18 cellular contexts compared by ENCODE assay signal in the genomic region with DNA sequence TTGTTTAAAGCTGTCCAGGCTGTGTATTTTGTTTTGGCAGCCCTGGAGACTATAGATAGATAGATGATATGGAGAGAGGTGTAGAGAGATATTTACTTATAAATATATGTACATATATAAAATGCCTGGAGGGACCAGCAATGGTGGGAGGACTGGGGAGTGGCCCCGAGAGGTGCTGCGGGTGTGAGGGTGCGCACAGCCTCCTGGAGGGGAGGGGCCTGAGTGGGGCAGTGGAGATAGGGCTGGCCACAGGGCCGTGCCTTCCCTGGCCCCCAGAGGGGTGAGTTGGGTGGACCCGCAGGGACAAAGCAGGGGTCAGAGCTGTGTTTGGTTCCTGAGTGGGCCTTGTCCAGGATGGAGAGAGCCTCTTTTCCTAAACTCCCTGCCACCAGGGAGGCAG. TPM values are rescaled to one million over a fixed set of nuclear protein-coding genes. Genes with fewer than 3 reads are reported as not detected.
DNase-seq lines count a peak whose midpoint lies in the region; ATAC-seq, FAIRE-seq and TF ChIP-seq lines count a peak whose summit lies in the region.
"Had no signal": no experiment of that assay in that cellular context is flagged by ENCODE, and none has a peak within 500 bp of the region (broad histone marks: within the 10 kb centered on the region; RNA-seq: fewer than 3 reads in every experiment).

No MANE protein-coding gene starts in this region.

- peaks cover 0 to 81% of the 10 kb centered on the region in 2 donors for H3K4me1 ChIP-seq in right atrium auricular region
- peaks cover 36 to 91% (median 56%) of the 10 kb centered on the region in 9 donors for H3K4me1 ChIP-seq in heart right ventricle
- peaks cover 0 to under 1% (median 0%) of the 10 kb centered on the region in 4 experiments; a peak in 3 of 7 replicates for H3K4me1 ChIP-seq in H1 (replicated peaks in 1 of 4; ENCODE audit: control insufficient read depth in 3 of 4, insufficient read depth in 4 of 4, low read length in 3 of 4)
- H3K4me1 ChIP-seq in skeletal muscle tissue (ENCODE audit: control insufficient read depth in 3 of 3, insufficient read depth in 3 of 3, low read length in 3 of 3), result peaks cover 91 to 97% (median 95%) of the 10 kb centered on the region in 3 donors
- H3K4me1 ChIP-seq in effector memory CD4-positive, alpha-beta T cell (ENCODE audit: control insufficient read depth, insufficient read depth, low read length, poor library complexity, severe bottlenecking), result no peaks in the 10 kb centered on the region
- H3K4me1 ChIP-seq: BE2C, Caco-2, HAP-1 had no signal

- H4K5ac ChIP-seq in H1 (ENCODE audit: insufficient read length, low read depth, low read length), result no peak overlapping the region

- ATAC-seq in heart right ventricle, result no peak
- ATAC-seq in GM21619 (IDR thresholded peaks at IDR 0.05; ENCODE audit: unreplicated experiment), result no peak

- no peak overlapping the region for H2BK12ac ChIP-seq in H1 (ENCODE audit: low read depth, low read length)

- 67 to 70% methylated on average over 5 of the region's 5 CpGs for WGBS in heart right ventricle, 2 donors
- WGBS in H1 (ENCODE audit: extremely low coverage in 1 of 2, insufficient coverage in 1 of 2, insufficient read length in 1 of 2, insufficient replicate concordance in 2 of 2, low coverage in 1 of 2, low lambda C conversion rate in 2 of 2, missing lambda C conversion rate in 1 of 2), 2 experiments, result 82% methylated on average over 5 of the region's 5 CpGs; no CpG with 5 or more reads in 1 of the 2 experiments

- H3K27me3 ChIP-seq in right atrium auricular region, result no peaks in the 10 kb centered on the region
- no peaks in the 10 kb centered on the region for H3K27me3 ChIP-seq in heart right ventricle
- peaks cover 0 to 5% (median 2%) of the 10 kb centered on the region in 4 experiments; a peak in 2 of 7 replicates for H3K27me3 ChIP-seq in H1 (replicated peaks in 1 of 4; ENCODE audit: control insufficient read depth in 3 of 4, extremely low read depth in 1 of 4, insufficient read depth in 3 of 4, low read length in 3 of 4)
- no peaks in the 10 kb centered on the region for H3K27me3 ChIP-seq in skeletal muscle tissue (ENCODE audit: control insufficient read depth in 3 of 3, insufficient read depth in 3 of 3, low read length in 3 of 3)
- no peaks in the 10 kb centered on the region for H3K27me3 ChIP-seq in effector memory CD4-positive, alpha-beta T cell (replicated peaks; ENCODE audit: control insufficient read depth, insufficient read depth, low read length, poor library complexity, severe bottlenecking)
- H3K27me3 ChIP-seq: BE2C had no signal

- H3K9me3 ChIP-seq in right atrium auricular region (no peaks in the 10 kb centered on the region), heart right ventricle (no peaks in the 10 kb centered on the region), H1 (ENCODE audit: insufficient read depth in 2 of 2, low read depth in 1 of 2, low read length in 1 of 2) (no peaks in the 10 kb centered on the region), skeletal muscle tissue (ENCODE audit: control insufficient read depth in 3 of 3, low read length in 3 of 3) (no peaks in the 10 kb centered on the region)
- H3K9me3 ChIP-seq in effector memory CD4-positive, alpha-beta T cell (ENCODE audit: control insufficient read depth, low read length), result no peaks in the 10 kb centered on the region
- H3K9me3 ChIP-seq: BE2C, Caco-2, HAP-1 had no signal

- CTCF ChIA-PET in H1 (lab: Charles Lee; ENCODE audit: partially characterized antibody), result interaction anchor here (0.6 to 3.3 kb wide), 18 partner anchors 8 to 137 kb away, joined by 3 to 18 read pairs (median 4); partner anchors contain the start of gene SIVA1

- no peak for TF ChIP-seq EP300 in H1 (IDR thresholded peaks at IDR 0.05; ENCODE audit: borderline replicate concordance in 1 of 2, low read depth in 2 of 2, low read length in 2 of 2)

- intact Hi-C loops in heart right ventricle (cut with DNase I), result no loop called here

- no peak for TF ChIP-seq RAD21 in H1 (IDR thresholded peaks at IDR 0.05 in 1 of 2, conservative IDR thresholded peaks at IDR 0.05 in 1 of 2; ENCODE audit: low read depth in 2 of 2, low read length in 2 of 2)

- H3K9ac ChIP-seq in H1 (replicated peaks in 1 of 4; ENCODE audit: extremely low read depth in 1 of 4, low read depth in 3 of 4, low read length in 3 of 4), result no peak overlapping the region
- H3K9ac ChIP-seq in skeletal muscle tissue (ENCODE audit: low read depth in 1 of 3, low read length in 3 of 3), result peak overlapping the region in 2 of 3 donors; percentile 14 to 60

- TF ChIP-seq CTCF in right atrium auricular region (IDR thresholded peaks at IDR 0.05) (no peak), heart right ventricle (IDR thresholded peaks at IDR 0.05) (no peak), H1 (IDR thresholded peaks at IDR 0.05; ENCODE audit: control extremely low read depth in 1 of 3, insufficient read depth in 1 of 3, low read depth in 1 of 3, low read length in 3 of 3) (no peak)

- H2AFZ ChIP-seq in H1 (ENCODE audit: low read length), result no peak overlapping the region

- no peak overlapping the region for H4K91ac ChIP-seq in H1 (replicated peaks; ENCODE audit: insufficient read length, low read length)

- POLR2A ChIA-PET in H1 (lab: Charles Lee; ENCODE audit: partially characterized antibody), result interaction anchor here (1.2 to 1.6 kb wide), 3 partner anchors 8 to 53 kb away, joined by 3 to 4 read pairs (median 3); no protein-coding TSS in a partner anchor

- no peak for TF ChIP-seq POLR2A in H1 (IDR thresholded peaks at IDR 0.05; ENCODE audit: control extremely low read depth in 1 of 2, low read depth in 2 of 2, low read length in 2 of 2)

- H3K4me3 ChIP-seq in right atrium auricular region (no peak overlapping the region), heart right ventricle (no peak overlapping the region), H1 (ENCODE audit: extremely low read depth in 1 of 4, insufficient read depth in 2 of 4, low read depth in 3 of 4, low read length in 4 of 4) (no peak overlapping the region), skeletal muscle tissue (ENCODE audit: low read length in 3 of 3) (no peak overlapping the region)
- no peak overlapping the region for H3K4me3 ChIP-seq in effector memory CD4-positive, alpha-beta T cell (ENCODE audit: insufficient read depth, low read depth, low read length, poor library complexity, severe bottlenecking)
- H3K4me3 ChIP-seq: HAP-1 had no signal

- H3K23ac ChIP-seq in H1 (ENCODE audit: insufficient read length), result no peak overlapping the region

- H2BK120ac ChIP-seq in H1 (replicated peaks; ENCODE audit: low read depth, low read length), result no peak overlapping the region

- no peaks in the 10 kb centered on the region for H3K36me3 ChIP-seq in right atrium auricular region
- no peaks in the 10 kb centered on the region for H3K36me3 ChIP-seq in heart right ventricle
- H3K36me3 ChIP-seq in H1 (ENCODE audit: control insufficient read depth in 2 of 4, insufficient read depth in 4 of 4, low read length in 3 of 4), result no peaks in the 10 kb centered on the region
- peaks cover 0 to 9% (median 0%) of the 10 kb centered on the region in 3 donors for H3K36me3 ChIP-seq in skeletal muscle tissue (ENCODE audit: control insufficient read depth in 3 of 3, insufficient read depth in 3 of 3, low read length in 3 of 3)
- H3K36me3 ChIP-seq in effector memory CD4-positive, alpha-beta T cell (ENCODE audit: control insufficient read depth, insufficient read depth, low read length), result no peaks in the 10 kb centered on the region
- H3K36me3 ChIP-seq: BE2C, HAP-1 had no signal

- H3K79me1 ChIP-seq in H1 (ENCODE audit: low read depth, low read length), result no peaks in the 10 kb centered on the region

- H2AK5ac ChIP-seq in H1 (ENCODE audit: low read depth, low read length), result no peak overlapping the region

- DNase-seq in right atrium auricular region (ENCODE audit: low spot score) (no peak), heart right ventricle (no peak), H1 (ENCODE audit: low read depth in 1 of 2, low spot score in 2 of 2) (no peak), RKO (ENCODE audit: low spot score) (no peak)
- DNase-seq in effector memory CD4-positive, alpha-beta T cell, result no peak
- DNase-seq: BE2C; C1 segment of cervical spinal cord; CD4-positive, CD25-positive, alpha-beta regulatory T cell had no signal

- H4K20me1 ChIP-seq in H1 (replicated peaks in 1 of 2; ENCODE audit: control insufficient read depth in 1 of 2, insufficient read depth in 2 of 2, low read length in 2 of 2), result peaks cover 0 to 7% of the 10 kb centered on the region in 2 experiments

- H3K23me2 ChIP-seq in H1 (ENCODE audit: low read depth, low read length), result no peaks in the 10 kb centered on the region

- H2BK20ac ChIP-seq in H1 (ENCODE audit: low read length), result no peak overlapping the region

- H4K8ac ChIP-seq in H1 (ENCODE audit: extremely low read depth, insufficient read depth, low read length), result peak overlapping the region; percentile 65; the same call in 1 of the 2 replicates

- H3K56ac ChIP-seq in H1 (replicated peaks; ENCODE audit: insufficient read length, low read depth, low read length), result no peak overlapping the region

- H3K79me2 ChIP-seq in H1 (ENCODE audit: control insufficient read depth in 1 of 2, insufficient read depth in 2 of 2, low read length in 2 of 2), result no peaks in the 10 kb centered on the region

- no peak overlapping the region for H2BK15ac ChIP-seq in H1 (ENCODE audit: low read length)

- H3K4ac ChIP-seq in H1 (replicated peaks; ENCODE audit: insufficient read length, low read depth, low read length), result no peak overlapping the region

- no peak for FAIRE-seq in H1 (lab: Jason Lieb, UNC)
- FAIRE-seq: D721Med, G401.6, GM12891, GM19239, HepG2 had no signal

- no peak overlapping the region for H3K18ac ChIP-seq in H1 (ENCODE audit: extremely low read depth, low read length)

- H2BK5ac ChIP-seq in H1 (ENCODE audit: low read depth, low read length), result no peak overlapping the region

- H3K27ac ChIP-seq in right atrium auricular region (peak overlapping the region; percentile 91 to 95), heart right ventricle (peak overlapping the region in 2 of 10 donors; percentile 44 to 52), H1 (ENCODE audit: low read depth, low read length) (no peak overlapping the region), skeletal muscle tissue (ENCODE audit: low read depth, low read length) (peak overlapping the region; percentile 96)
- H3K27ac ChIP-seq in effector memory CD4-positive, alpha-beta T cell (ENCODE audit: insufficient read depth, low read length, poor library complexity, severe bottlenecking), result no peak overlapping the region

- no peak overlapping the region for H3K4me2 ChIP-seq in H1 (ENCODE audit: insufficient read depth in 1 of 2, low read depth in 2 of 2, low read length in 2 of 2)

- no peak overlapping the region for H3K14ac ChIP-seq in H1 (ENCODE audit: insufficient read length)

RNA-seq across cellular contexts. Expression of gene ADSS1, which starts 6.5 kb away (rescaled TPM):
- total RNA-seq in right atrium auricular region (100 to 1,000 TPM; 113 to 158 TPM), heart right ventricle (100 to 1,000 TPM; 159 to 295 (median 195) TPM), skeletal muscle tissue (89.8 TPM)
- polyA plus RNA-seq in heart right ventricle (100 to 1,000 TPM in 1 of 2 donors, 10 to 100 TPM in 1; 74.6 to 220 TPM), H1 (2011; rRNA removed) (7.1 and 9.4 TPM in 2 replicates)
- 7.9 and 8.9 TPM in 2 replicates for total RNA-seq in H1 (2021; fragmentation: NEBNext Ultra II Directional; extraction: Animal tissue kit (Norgen Biotek cat#: 25700))
- polyA plus RNA-seq in H1 (2011; cell fraction: cytosol; rRNA removed), result 12.8 TPM
- polyA plus RNA-seq in H1 (2011; cell fraction: nucleus; rRNA removed), result 43.4 TPM
- 8.2 to 15.0 TPM (median 11.8 TPM) in 4 replicates for polyA plus RNA-seq in H1 (2012, experiment 1 of 2)
- 9.8 TPM for polyA plus RNA-seq in H1 (2012, experiment 2 of 2)
- polyA plus RNA-seq in H1 (2013, experiment 1 of 2), result 6.2 TPM
- polyA plus RNA-seq in H1 (2013, experiment 2 of 2), result 5.8 TPM
- polyA minus RNA-seq in H1 (2011; rRNA and poly(A)+ RNA removed), result 3.2 and 7.1 TPM in 2 replicates
- polyA minus RNA-seq in H1 (2011; cell fraction: cytosol; rRNA and poly(A)+ RNA removed), result 2.6 TPM
- 11.0 TPM for polyA minus RNA-seq in H1 (2011; cell fraction: nucleus; rRNA and poly(A)+ RNA removed)
- polyA plus RNA-seq: IgD-negative memory B cell had no signal

RNA-seq across cellular contexts. Expression of gene SIVA1, which starts 22.4 kb away (rescaled TPM):
- 100 to 1,000 TPM; 137 to 238 TPM for total RNA-seq in right atrium auricular region
- total RNA-seq in heart right ventricle, result 10 to 100 TPM; 43.3 to 69.6 (median 50.8) TPM
- 100 to 1,000 TPM in 1 of 2 donors, 10 to 100 TPM in 1; 78.6 to 203 TPM for polyA plus RNA-seq in heart right ventricle
- total RNA-seq in H1 (2021; fragmentation: NEBNext Ultra II Directional; extraction: Animal tissue kit (Norgen Biotek cat#: 25700)), result 123 and 135 TPM in 2 replicates
- 517 and 589 TPM in 2 replicates for polyA plus RNA-seq in H1 (2011; rRNA removed)
- 330 TPM for polyA plus RNA-seq in H1 (2011; cell fraction: cytosol; rRNA removed)
- 307 TPM for polyA plus RNA-seq in H1 (2011; cell fraction: nucleus; rRNA removed)
- 85.5 to 181 TPM (median 172 TPM) in 4 replicates for polyA plus RNA-seq in H1 (2012, experiment 1 of 2)
- 271 TPM for polyA plus RNA-seq in H1 (2012, experiment 2 of 2)
- 207 TPM for polyA plus RNA-seq in H1 (2013, experiment 1 of 2)
- 187 TPM for polyA plus RNA-seq in H1 (2013, experiment 2 of 2)
- polyA minus RNA-seq in H1 (2011; rRNA and poly(A)+ RNA removed), result 23.9 and 34.6 TPM in 2 replicates
- 70.6 TPM for polyA minus RNA-seq in H1 (2011; cell fraction: cytosol; rRNA and poly(A)+ RNA removed)
- polyA minus RNA-seq in H1 (2011; cell fraction: nucleus; rRNA and poly(A)+ RNA removed), result 52.2 TPM
- total RNA-seq in skeletal muscle tissue, result 51.7 TPM

RNA-seq across cellular contexts. Expression of gene INF2, which starts 41.1 kb away (rescaled TPM):
- total RNA-seq in right atrium auricular region (10 to 100 TPM; 21.9 to 43.5 TPM), heart right ventricle (10 to 100 TPM; 22.5 to 40.1 (median 27.7) TPM), skeletal muscle tissue (14.6 TPM)
- polyA plus RNA-seq in heart right ventricle (10 to 100 TPM; 27.0 to 73.8 TPM), H1 (2011; rRNA removed) (29.1 and 42.3 TPM in 2 replicates)
- total RNA-seq in H1 (2021; fragmentation: NEBNext Ultra II Directional; extraction: Animal tissue kit (Norgen Biotek cat#: 25700)), result 54.0 and 59.5 TPM in 2 replicates
- 28.5 TPM for polyA plus RNA-seq in H1 (2011; cell fraction: cytosol; rRNA removed)
- polyA plus RNA-seq in H1 (2011; cell fraction: nucleus; rRNA removed), result 143 TPM
- polyA plus RNA-seq in H1 (2012, experiment 1 of 2), result 27.3 to 49.9 TPM (median 47.0 TPM) in 4 replicates
- polyA plus RNA-seq in H1 (2012, experiment 2 of 2), result 33.6 TPM
- polyA plus RNA-seq in H1 (2013, experiment 1 of 2), result 36.0 TPM
- polyA plus RNA-seq in H1 (2013, experiment 2 of 2), result 32.6 TPM
- 12.8 and 15.1 TPM in 2 replicates for polyA minus RNA-seq in H1 (2011; rRNA and poly(A)+ RNA removed)
- polyA minus RNA-seq in H1 (2011; cell fraction: cytosol; rRNA and poly(A)+ RNA removed), result 22.1 TPM
- polyA minus RNA-seq in H1 (2011; cell fraction: nucleus; rRNA and poly(A)+ RNA removed), result 27.8 TPM

Comparison
In these comparisons a context has a peak if more than half of its experiments do, and no peak if none do; other contexts are left out.
1. H3K27ac ChIP-seq: peak in right atrium auricular region (2 of 2) and skeletal muscle tissue (single experiment); none in H1 (single experiment) and effector memory CD4-positive, alpha-beta T cell (single experiment).
2. H3K9ac ChIP-seq: peak in skeletal muscle tissue (2 of 3); none in H1 (0 of 4).